In genomic region chr1:236398538-236398937, GRCh38 we compare ENCODE assay signal across 11 cellular contexts.
"Had no signal": no experiment of that assay in that cellular context is flagged by ENCODE, and none has a peak within 500 bp of the region (broad histone marks: within the 10 kb centered on the region; RNA-seq: fewer than 3 reads in every experiment).

No MANE protein-coding gene starts in this region.

- H3K9me3 ChIP-seq: vagina had no signal

- H3K36me3 Mint-ChIP-seq: activated naive CD8-positive, alpha-beta T cell had no signal

- H3K27me3 ChIP-seq: vagina had no signal

- FAIRE-seq: kidney had no signal

- H3K27ac Mint-ChIP-seq: activated naive CD8-positive, alpha-beta T cell had no signal

- H3K4me3 Mint-ChIP-seq: activated naive CD8-positive, alpha-beta T cell had no signal

- H3K36me3 ChIP-seq: vagina, WERI-Rb-1 had no signal

- H3K27ac ChIP-seq: vagina, WERI-Rb-1 had no signal

- H3K4me3 ChIP-seq: vagina had no signal

- DNase-seq: activated CD4-positive, alpha-beta T cell treated with anti-CD3 and anti-CD28 coated beads for 48 hours; activated gamma-delta T cell; activated T-cell treated with anti-CD3 and anti-CD28 coated beads for 4 hours; anterior cingulate cortex; foreskin melanocyte; kidney; stimulated activated CD4-positive, alpha-beta T cell treated with anti-CD3 and anti-CD28 coated beads, Interleukin-4, amount 100 ng/mL, for 4 hours; T1000; WERI-Rb-1 had no signal
